1 cellular context compared by ENCODE assay signal in genomic region chrX:72540318-72540717, GRCh38.
TF ChIP-seq lines count a peak whose summit lies in the region.

No MANE protein-coding gene starts in this region.

TF ChIP-seq in HCT116, 20 proteins besides CTCF, POLR2A, EP300 and RAD21 (continued from another document):
- TF ChIP-seq REST (IDR thresholded peaks at IDR 0.05; ENCODE audit: low read depth) (no peak), ZNF274 (IDR thresholded peaks at IDR 0.05; ENCODE audit: low read depth, low read length) (no peak), FOSL1 (IDR thresholded peaks at IDR 0.05; ENCODE audit: low read depth) (no peak)
